In the genomic region with DNA sequence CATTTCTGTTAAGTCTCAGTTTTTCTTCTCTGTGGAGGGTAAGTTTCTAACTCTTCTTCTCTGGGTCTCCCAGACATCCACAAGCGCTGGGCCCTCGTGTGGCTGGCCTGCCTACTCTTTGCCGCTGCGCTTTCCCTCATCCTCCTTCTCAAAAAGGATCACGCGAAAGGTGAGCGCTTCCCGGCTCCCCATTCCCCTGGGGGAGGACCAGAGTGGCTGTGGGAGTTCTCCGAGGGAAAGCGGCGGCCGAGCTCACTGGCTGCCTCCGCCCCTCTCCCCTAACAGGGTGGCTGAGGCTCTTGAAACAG, we compare ENCODE assay signal across 8 cellular contexts. TPM values are rescaled to one million over a fixed set of nuclear protein-coding genes. Genes with fewer than 3 reads are reported as not detected.
DNase-seq lines count a peak whose midpoint lies in the region; ATAC-seq, FAIRE-seq and TF ChIP-seq lines count a peak whose summit lies in the region.

No MANE protein-coding gene starts in this region.

- H3K79me2 ChIP-seq in GM12878 (ENCODE audit: control insufficient read depth, insufficient read depth, low read length): peaks cover 18% of the 10 kb centered on the region

- ATAC-seq in activated T-cell treated with anti-CD3 and anti-CD28 coated beads, Interleukin-2, amount 50 U/mL, for 4 hours: no peak
- ATAC-seq in GM12878: no peak
- ATAC-seq in lung (ENCODE audit: insufficient read depth, low FRiP score): no peak

- H3K4me3 ChIP-seq in GM12878: peak overlapping the region; percentile 89
- peak overlapping the region; percentile 53 for H3K4me3 ChIP-seq in lung
- peak overlapping the region; percentile 57 to 88 for H3K4me3 ChIP-seq in tibial artery

- peak overlapping the region; percentile 77 for H3K9ac ChIP-seq in GM12878 (ENCODE audit: control insufficient read depth, insufficient read depth, low read length)

- intact Hi-C loops in GM12878 (cut with micrococcal nuclease; ENCODE audit: unreplicated experiment): loop anchor here (2.0 to 10.0 kb wide), 6 partner anchors 18 to 392 kb away; a partner anchor contains a TSS
- intact Hi-C loops in tibial artery (cut with DNase I; ENCODE audit: low total_unique reads): loop anchor here (5.0 kb wide), 1 partner anchor 200 kb away; a partner anchor contains a TSS

- TF ChIP-seq POLR2A in GM12878 (IDR thresholded peaks at IDR 0.05; ENCODE audit: low read depth, low read length): no peak

- no peak for DNase-seq in activated T-cell treated with anti-CD3 and anti-CD28 coated beads, Interleukin-2, amount 50 U/mL, for 4 hours
- DNase-seq in activated T-cell treated with anti-CD3 and anti-CD28 coated beads, Interleukin-2, amount 50 U/mL, for 1 hour: no peak
- no peak for DNase-seq in GM12878 (ENCODE audit: low read depth, low spot score)
- no peak for DNase-seq in lung (ENCODE audit: low spot score)
- DNase-seq in tibial artery: no peak
- DNase-seq in NCI-H128 (lab: John Stamatoyannopoulos, UW; ENCODE audit: unreplicated experiment): no peak
- no peak for DNase-seq in SW 1271 (lab: John Stamatoyannopoulos, UW)
- no peak for DNase-seq in KBM-7

- H3K9me3 ChIP-seq in GM12878 (replicated peaks; ENCODE audit: control insufficient read depth, insufficient read depth, low read length) (no peaks in the 10 kb centered on the region), lung (ENCODE audit: control insufficient read depth in 2 of 2, insufficient read depth in 1 of 2, low read length in 1 of 2) (no peaks in the 10 kb centered on the region), tibial artery (no peaks in the 10 kb centered on the region)

- peak overlapping the region; percentile 97 for H3K4me3 Mint-ChIP-seq in activated T-cell treated with anti-CD3 and anti-CD28 coated beads, Interleukin-2, amount 50 U/mL, for 4 hours

- BruUV-seq in GM12878 (replicated peaks; lab: Mats Ljungman, UMichigan): no TSS peak

- no peaks in the 10 kb centered on the region for H4K20me1 ChIP-seq in GM12878 (ENCODE audit: control insufficient read depth, insufficient read depth)

- H3K4me1 Mint-ChIP-seq in activated T-cell treated with anti-CD3 and anti-CD28 coated beads, Interleukin-2, amount 50 U/mL, for 4 hours (ENCODE audit: low read depth): peaks cover 37% of the 10 kb centered on the region

- peaks cover 10% of the 10 kb centered on the region for H3K36me3 Mint-ChIP-seq in activated T-cell treated with anti-CD3 and anti-CD28 coated beads, Interleukin-2, amount 50 U/mL, for 4 hours (ENCODE audit: insufficient read depth)

- no peaks in the 10 kb centered on the region for H3K9me3 Mint-ChIP-seq in activated T-cell treated with anti-CD3 and anti-CD28 coated beads, Interleukin-2, amount 50 U/mL, for 4 hours

- H3K27me3 Mint-ChIP-seq in activated T-cell treated with anti-CD3 and anti-CD28 coated beads, Interleukin-2, amount 50 U/mL, for 4 hours (ENCODE audit: low read depth): no peaks in the 10 kb centered on the region

- no peak for TF ChIP-seq RAD21 in GM12878 (IDR thresholded peaks at IDR 0.05; ENCODE audit: insufficient read depth, low read depth, low read length)

- no peak for TF ChIP-seq EP300 in GM12878 (IDR thresholded peaks at IDR 0.05; ENCODE audit: borderline replicate concordance in 1 of 2, control insufficient read depth in 1 of 2, low read depth in 2 of 2, low read length in 2 of 2)

- in situ Hi-C loops in GM12878 (cut with MboI) (no loop called here), KBM-7 (cut with MboI; ENCODE audit: low pct_unique_long_range_greater_than_20kb, low sequenced_read_pairs) (no loop called here)

- CTCF ChIA-PET in GM12878 (lab: Yijun Ruan, JAX): interaction anchor here (0.7 to 5.0 kb wide), 40 partner anchors 9 to 579 kb away, joined by 3 to 45 read pairs (median 6); a partner anchor contains a TSS

- peak overlapping the region; percentile 71 for H3K27ac ChIP-seq in GM12878 (ENCODE audit: control insufficient read depth, insufficient read depth)
- H3K27ac ChIP-seq in lung (ENCODE audit: low read depth in 1 of 2, low read length in 1 of 2): peak overlapping the region; percentile 86 to 93
- peak overlapping the region; percentile 90 to 91 for H3K27ac ChIP-seq in tibial artery

- TF ChIP-seq CTCF in GM12878 (IDR thresholded peaks at IDR 0.05 in 2 of 3, conservative IDR thresholded peaks at IDR 0.05 in 1 of 3; ENCODE audit: control insufficient read depth in 2 of 3, extremely low read depth in 1 of 3, insufficient read depth in 1 of 3, low read depth in 3 of 3, low read length in 3 of 3) (no peak), lung (IDR thresholded peaks at IDR 0.05; ENCODE audit: control extremely low read depth, extremely low read depth) (no peak), tibial artery (IDR thresholded peaks at IDR 0.05) (no peak)

- FAIRE-seq in GM12878 (lab: Jason Lieb, UNC): no peak

- peak overlapping the region; percentile 88 for H2AFZ ChIP-seq in GM12878 (ENCODE audit: control insufficient read depth, low read depth, low read length)

- SMC1A ChIA-PET in GM12878 (lab: Charles Lee; ENCODE audit: uncharacterized antibody, unreplicated experiment): interaction anchor here (0.7 to 3.8 kb wide), 27 partner anchors 8 to 389 kb away, joined by 3 to 20 read pairs (median 4); a partner anchor contains a TSS

- POLR2A ChIA-PET in GM12878 (lab: Charles Lee): interaction anchor here (0.6 to 2.2 kb wide), 16 partner anchors 10 to 372 kb away, joined by 3 to 19 read pairs (median 4); a partner anchor contains a TSS

- H3K36me3 ChIP-seq in GM12878 (ENCODE audit: control insufficient read depth in 2 of 2, insufficient read depth in 2 of 2, low read length in 1 of 2) (no peaks in the 10 kb centered on the region; a peak in 1 of 4 replicates), lung (ENCODE audit: control insufficient read depth in 2 of 2, insufficient read depth in 2 of 2, low read length in 2 of 2) (peaks cover 4 to 11% of the 10 kb centered on the region in 2 donors), tibial artery (peaks cover 8 to 48% (median 39%) of the 10 kb centered on the region in 3 donors)

- 11% methylated on average over 13 of the region's 13 CpGs for WGBS in GM12878 (ENCODE audit: insufficient coverage, insufficient replicate concordance, low lambda C conversion rate, missing lambda C conversion rate)
- WGBS in lung, 2 donors: 4 to 7% methylated on average over 13 of the region's 13 CpGs

- H3K4me1 ChIP-seq in GM12878 (ENCODE audit: control insufficient read depth, insufficient read depth, low read length) (peaks cover 9% of the 10 kb centered on the region), lung (ENCODE audit: control insufficient read depth in 2 of 2, insufficient read depth in 2 of 2, low read length in 2 of 2) (peaks cover 0 to 9% of the 10 kb centered on the region in 2 donors), tibial artery (peaks cover 4 to 27% (median 22%) of the 10 kb centered on the region in 4 donors)

- H3K27me3 ChIP-seq in GM12878 (replicated peaks in 1 of 2; ENCODE audit: control insufficient read depth in 2 of 2, insufficient read depth in 2 of 2, low read length in 1 of 2): no peaks in the 10 kb centered on the region
- H3K27me3 ChIP-seq in lung (ENCODE audit: control insufficient read depth, insufficient read depth): no peaks in the 10 kb centered on the region
- no peaks in the 10 kb centered on the region for H3K27me3 ChIP-seq in tibial artery

- RAD21 ChIA-PET in GM12878 (lab: Charles Lee; ENCODE audit: unreplicated experiment): interaction anchor here (0.6 to 5.2 kb wide), 25 partner anchors 10 to 390 kb away, joined by 3 to 51 read pairs (median 5); a partner anchor contains a TSS

- H3K4me2 ChIP-seq in GM12878 (ENCODE audit: control insufficient read depth, insufficient read depth): peak overlapping the region; percentile 98

RNA-seq across cellular contexts. Expression of a gene that starts 1.1 kb away (rescaled TPM):
- total RNA-seq in activated T-cell treated with anti-CD3 and anti-CD28 coated beads, Interleukin-2, amount 50 U/mL, for 4 hours: 10 to 100 TPM; 11.0 to 15.6 (median 13.0) TPM
- total RNA-seq in GM12878 (2013; cell fraction: nucleolus; rRNA removed): 72.6 and 98.4 TPM in 2 replicates
- total RNA-seq in GM12878 (2014; rRNA removed): 7.6 and 9.4 TPM in 2 replicates
- 7.3 and 7.6 TPM in 2 replicates for total RNA-seq in GM12878 (2014; rRNA removed; fragmentation: Illumina TruSeq; extraction: Trizol)
- 8.2 and 8.4 TPM in 2 replicates for total RNA-seq in GM12878 (2021)
- polyA plus RNA-seq in GM12878 (2011; ENCODE audit: low read depth): 6.6 TPM
- 11.3 and 15.9 TPM in 2 replicates for polyA plus RNA-seq in GM12878 (2011; rRNA removed)
- 15.1 and 24.0 TPM in 2 replicates for polyA plus RNA-seq in GM12878 (2011; cell fraction: cytosol; rRNA removed)
- 84.1 and 85.5 TPM in 2 replicates for polyA plus RNA-seq in GM12878 (2011; cell fraction: nucleus; rRNA removed)
- polyA plus RNA-seq in GM12878 (2012): 11.7 and 20.2 TPM in 2 replicates
- polyA plus RNA-seq in GM12878 (2014; fragmentation: Illumina TruSeq; extraction: Trizol): 2.6 and 6.2 TPM in 2 replicates
- polyA plus RNA-seq in GM12878 (2014; fragmentation: Nextera tagmentation; extraction: Ambion mirVana): 1 to 10 TPM; 1.3 to 2.3 TPM
- 12.3 and 12.7 TPM in 2 replicates for polyA plus RNA-seq in GM12878 (2014; rRNA removed)
- 10 to 100 TPM; 14.2 TPM for polyA plus RNA-seq in GM12878 (2016; fragmentation: Nextera tagmentation; extraction: Ambion mirVana)
- 13.2 and 23.0 TPM in 2 replicates for polyA minus RNA-seq in GM12878 (2011; rRNA and poly(A)+ RNA removed)
- 4.0 and 5.2 TPM in 2 replicates for polyA minus RNA-seq in GM12878 (2011; cell fraction: cytosol; rRNA and poly(A)+ RNA removed)
- polyA minus RNA-seq in GM12878 (2011; cell fraction: nucleus; rRNA and poly(A)+ RNA removed): 9.7 and 14.5 TPM in 2 replicates
- total RNA-seq in lung: 10 to 100 TPM; 37.7 to 60.1 TPM
- polyA plus RNA-seq in lung: 10 to 100 TPM; 28.0 to 45.7 TPM

RNA-seq across cellular contexts. Expression of a gene that starts 15.6 kb away (rescaled TPM):
- total RNA-seq in activated T-cell treated with anti-CD3 and anti-CD28 coated beads, Interleukin-2, amount 50 U/mL, for 4 hours: under 1 TPM; 0.27 to 0.53 (median 0.40) TPM
- 0.71 and 3.2 TPM in 2 replicates for total RNA-seq in GM12878 (2013; cell fraction: nucleolus; rRNA removed)
- total RNA-seq in GM12878 (2014; rRNA removed) (0.34 and 0.44 TPM in 2 replicates), GM12878 (2014; rRNA removed; fragmentation: Illumina TruSeq; extraction: Trizol) (not detected in 2 replicates), GM12878 (2021) (0.37 and 0.44 TPM in 2 replicates), lung (10 to 100 TPM; 31.7 to 35.4 TPM)
- 0.14 TPM for polyA plus RNA-seq in GM12878 (2011; ENCODE audit: low read depth)
- polyA plus RNA-seq in GM12878 (2011; rRNA removed) (0.11 TPM in 1 of 2 replicates, not detected in the other), GM12878 (2014; fragmentation: Illumina TruSeq; extraction: Trizol) (0.07 TPM in 1 of 2 replicates, not detected in the other), GM12878 (2014; fragmentation: Nextera tagmentation; extraction: Ambion mirVana) (not detected), GM12878 (2014; rRNA removed) (0.29 TPM in 2 replicates), GM12878 (2016; fragmentation: Nextera tagmentation; extraction: Ambion mirVana) (1 to 10 TPM; 3.9 to 4.4 TPM), lung (10 to 100 TPM; 20.5 to 39.8 TPM)
- polyA plus RNA-seq in GM12878 (2011; cell fraction: cytosol; rRNA removed): 0.03 and 0.08 TPM in 2 replicates
- 0.50 and 0.82 TPM in 2 replicates for polyA plus RNA-seq in GM12878 (2011; cell fraction: nucleus; rRNA removed)
- 0.35 and 0.97 TPM in 2 replicates for polyA plus RNA-seq in GM12878 (2012)
- not detected in 2 replicates for polyA minus RNA-seq in GM12878 (2011; rRNA and poly(A)+ RNA removed)
- not detected in 2 replicates for polyA minus RNA-seq in GM12878 (2011; cell fraction: cytosol; rRNA and poly(A)+ RNA removed)
- 0.36 and 0.38 TPM in 2 replicates for polyA minus RNA-seq in GM12878 (2011; cell fraction: nucleus; rRNA and poly(A)+ RNA removed)

RNA-seq across cellular contexts. Expression of a gene that starts 19.7 kb away (rescaled TPM):
- total RNA-seq in activated T-cell treated with anti-CD3 and anti-CD28 coated beads, Interleukin-2, amount 50 U/mL, for 4 hours: 1 to 10 TPM; 6.7 to 7.6 (median 7.5) TPM
- 42.1 and 56.5 TPM in 2 replicates for total RNA-seq in GM12878 (2013; cell fraction: nucleolus; rRNA removed)
- total RNA-seq in GM12878 (2014; rRNA removed) (4.9 and 5.8 TPM in 2 replicates), GM12878 (2014; rRNA removed; fragmentation: Illumina TruSeq; extraction: Trizol) (5.9 and 6.4 TPM in 2 replicates), GM12878 (2021) (17.0 and 18.0 TPM in 2 replicates), lung (1 to 10 TPM; 2.1 to 5.2 TPM)
- 3.1 TPM for polyA plus RNA-seq in GM12878 (2011; ENCODE audit: low read depth)
- polyA plus RNA-seq in GM12878 (2011; rRNA removed) (2.5 and 5.8 TPM in 2 replicates), GM12878 (2014; fragmentation: Illumina TruSeq; extraction: Trizol) (3.7 and 8.3 TPM in 2 replicates), GM12878 (2014; fragmentation: Nextera tagmentation; extraction: Ambion mirVana) (1 to 10 TPM in 1 of 2 experiments, under 1 TPM in 1; 0.53 to 1.1 TPM), GM12878 (2014; rRNA removed) (9.9 and 12.3 TPM in 2 replicates), GM12878 (2016; fragmentation: Nextera tagmentation; extraction: Ambion mirVana) (10 to 100 TPM in 1 of 2 experiments, 1 to 10 TPM in 1; 8.6 to 10.0 TPM), lung (1 to 10 TPM; 1.1 to 1.5 TPM)
- 7.2 and 8.1 TPM in 2 replicates for polyA plus RNA-seq in GM12878 (2011; cell fraction: cytosol; rRNA removed)
- polyA plus RNA-seq in GM12878 (2011; cell fraction: nucleus; rRNA removed): 14.7 and 14.8 TPM in 2 replicates
- 6.6 and 7.8 TPM in 2 replicates for polyA plus RNA-seq in GM12878 (2012)
- polyA minus RNA-seq in GM12878 (2011; rRNA and poly(A)+ RNA removed): 13.5 and 27.2 TPM in 2 replicates
- 4.7 and 5.6 TPM in 2 replicates for polyA minus RNA-seq in GM12878 (2011; cell fraction: cytosol; rRNA and poly(A)+ RNA removed)
- polyA minus RNA-seq in GM12878 (2011; cell fraction: nucleus; rRNA and poly(A)+ RNA removed): 8.6 and 13.0 TPM in 2 replicates

RNA-seq across cellular contexts. Expression of a gene that starts 29.8 kb away (rescaled TPM):
- total RNA-seq in activated T-cell treated with anti-CD3 and anti-CD28 coated beads, Interleukin-2, amount 50 U/mL, for 4 hours: under 1 TPM; 0.47 to 0.73 (median 0.61) TPM
- total RNA-seq in GM12878 (2013; cell fraction: nucleolus; rRNA removed): 0.69 TPM in 1 of 2 replicates, not detected in the other
- total RNA-seq in GM12878 (2014; rRNA removed) (0.05 and 0.17 TPM in 2 replicates), GM12878 (2014; rRNA removed; fragmentation: Illumina TruSeq; extraction: Trizol) (0.04 and 0.46 TPM in 2 replicates), GM12878 (2021) (0.37 and 0.51 TPM in 2 replicates), lung (10 to 100 TPM; 11.3 to 22.9 TPM)
- 0.12 TPM for polyA plus RNA-seq in GM12878 (2011; ENCODE audit: low read depth)
- polyA plus RNA-seq in GM12878 (2011; rRNA removed) (0.18 and 0.29 TPM in 2 replicates), GM12878 (2014; fragmentation: Illumina TruSeq; extraction: Trizol) (0.06 and 0.13 TPM in 2 replicates), GM12878 (2014; fragmentation: Nextera tagmentation; extraction: Ambion mirVana) (under 1 TPM in 1 of 2 experiments, not detected in 1; 0.05 TPM), GM12878 (2014; rRNA removed) (0.04 and 0.08 TPM in 2 replicates), GM12878 (2016; fragmentation: Nextera tagmentation; extraction: Ambion mirVana) (under 1 TPM in 1 of 2 experiments, not detected in 1; 0.21 TPM), lung (10 to 100 TPM in 1 of 2 donors, 1 to 10 TPM in 1; 7.0 to 26.1 TPM)
- polyA plus RNA-seq in GM12878 (2011; cell fraction: cytosol; rRNA removed): 0.06 and 0.22 TPM in 2 replicates
- polyA plus RNA-seq in GM12878 (2011; cell fraction: nucleus; rRNA removed): 0.99 TPM in 2 replicates
- polyA plus RNA-seq in GM12878 (2012): 0.17 and 0.39 TPM in 2 replicates
- not detected in 2 replicates for polyA minus RNA-seq in GM12878 (2011; rRNA and poly(A)+ RNA removed)
- polyA minus RNA-seq in GM12878 (2011; cell fraction: cytosol; rRNA and poly(A)+ RNA removed): not detected in 2 replicates
- polyA minus RNA-seq in GM12878 (2011; cell fraction: nucleus; rRNA and poly(A)+ RNA removed): 0.12 and 0.77 TPM in 2 replicates

RNA-seq across cellular contexts. Expression of a gene that starts 42.1 kb away (rescaled TPM):
- 10 to 100 TPM; 39.2 to 42.3 (median 41.2) TPM for total RNA-seq in activated T-cell treated with anti-CD3 and anti-CD28 coated beads, Interleukin-2, amount 50 U/mL, for 4 hours
- total RNA-seq in GM12878 (2013; cell fraction: nucleolus; rRNA removed): 19.1 and 20.9 TPM in 2 replicates
- 35.2 and 36.9 TPM in 2 replicates for total RNA-seq in GM12878 (2014; rRNA removed)
- total RNA-seq in GM12878 (2014; rRNA removed; fragmentation: Illumina TruSeq; extraction: Trizol): 23.3 and 23.4 TPM in 2 replicates
- 35.5 and 35.6 TPM in 2 replicates for total RNA-seq in GM12878 (2021)
- polyA plus RNA-seq in GM12878 (2011; ENCODE audit: low read depth): 39.3 TPM
- 29.5 and 40.7 TPM in 2 replicates for polyA plus RNA-seq in GM12878 (2011; rRNA removed)
- 43.5 and 46.7 TPM in 2 replicates for polyA plus RNA-seq in GM12878 (2011; cell fraction: cytosol; rRNA removed)
- polyA plus RNA-seq in GM12878 (2011; cell fraction: nucleus; rRNA removed): 17.3 and 19.7 TPM in 2 replicates
- polyA plus RNA-seq in GM12878 (2012): 40.5 and 45.4 TPM in 2 replicates
- polyA plus RNA-seq in GM12878 (2014; fragmentation: Illumina TruSeq; extraction: Trizol): 34.1 and 38.8 TPM in 2 replicates
- 10 to 100 TPM; 26.2 to 28.6 TPM for polyA plus RNA-seq in GM12878 (2014; fragmentation: Nextera tagmentation; extraction: Ambion mirVana)
- polyA plus RNA-seq in GM12878 (2014; rRNA removed): 37.3 and 38.1 TPM in 2 replicates
- polyA plus RNA-seq in GM12878 (2016; fragmentation: Nextera tagmentation; extraction: Ambion mirVana): 10 to 100 TPM; 53.6 to 56.0 TPM
- polyA minus RNA-seq in GM12878 (2011; rRNA and poly(A)+ RNA removed): 44.5 and 53.7 TPM in 2 replicates
- polyA minus RNA-seq in GM12878 (2011; cell fraction: cytosol; rRNA and poly(A)+ RNA removed): 14.7 TPM in 2 replicates
- 13.5 and 17.0 TPM in 2 replicates for polyA minus RNA-seq in GM12878 (2011; cell fraction: nucleus; rRNA and poly(A)+ RNA removed)
- total RNA-seq in lung: 10 to 100 TPM; 20.7 to 28.7 TPM
- polyA plus RNA-seq in lung: 10 to 100 TPM; 41.0 to 43.7 TPM

Comparison
In these comparisons a context has a peak if more than half of its experiments do, and no peak if none do; other contexts are left out.
1. RNA of a gene that starts 15.6 kb away (total RNA-seq): 31.7 to 35.4 TPM in lung; 0.27 to 0.53 TPM in activated T-cell treated with anti-CD3 and anti-CD28 coated beads, Interleukin-2, amount 50 U/mL, for 4 hours and 0.34 to 3.2 TPM in GM12878; every median in the first group is over 4 times any median in the second.
2. Peak in every context shown above with its lines, with median percentiles within 50 percentile points of each other: H3K27ac ChIP-seq and H3K4me3 ChIP-seq.